In the genomic region with DNA sequence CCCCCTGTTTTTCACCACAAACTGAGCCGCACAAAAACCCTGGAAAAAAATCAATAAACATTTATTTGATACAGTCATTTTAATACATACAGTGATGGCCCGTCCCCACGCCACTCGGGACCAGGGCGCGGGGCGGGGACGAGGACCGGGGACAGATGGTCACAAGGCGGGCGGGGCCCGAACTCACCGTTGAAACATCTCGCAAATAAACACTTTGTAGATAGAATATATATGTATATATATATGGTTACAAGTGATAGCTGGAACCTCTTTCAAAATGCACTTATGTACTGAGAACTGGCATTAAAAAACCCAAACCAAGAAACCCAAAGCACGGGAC, we compare ENCODE assay signal across 8 cellular contexts. TPM values are rescaled to one million over a fixed set of nuclear protein-coding genes. Genes with fewer than 3 reads are reported as not detected.
DNase-seq lines count a peak whose midpoint lies in the region; ATAC-seq and TF ChIP-seq lines count a peak whose summit lies in the region.

No MANE protein-coding gene starts in this region.

- peak overlapping the region; percentile 89 for H3K27ac ChIP-seq in 22Rv1
- peak overlapping the region; percentile 74 for H3K27ac ChIP-seq in skeletal muscle tissue (ENCODE audit: low read depth, low read length)

- H3K27me3 ChIP-seq in skeletal muscle tissue (ENCODE audit: control insufficient read depth in 3 of 3, insufficient read depth in 3 of 3, low read length in 3 of 3), result no peaks in the 10 kb centered on the region

- ATAC-seq in GM19397 (IDR thresholded peaks at IDR 0.05; ENCODE audit: unreplicated experiment), result peak; percentile 16
- ATAC-seq in GM21367 (IDR thresholded peaks at IDR 0.05; ENCODE audit: unreplicated experiment), result no peak

- DNase-seq in RKO (ENCODE audit: low spot score) (peak; percentile 38), fibroblast of the aortic adventitia (ENCODE audit: low read depth) (no peak), SHP77 (lab: John Stamatoyannopoulos, UW) (no peak), retina (no peak)

- peak overlapping the region; percentile 65 to 81 (median 78) for H3K9ac ChIP-seq in skeletal muscle tissue (ENCODE audit: low read depth in 1 of 3, low read length in 3 of 3)

- peaks cover 10 to 26% (median 10%) of the 10 kb centered on the region in 3 donors for H3K36me3 ChIP-seq in skeletal muscle tissue (ENCODE audit: control insufficient read depth in 3 of 3, insufficient read depth in 3 of 3, low read length in 3 of 3)

- peaks cover 38 to 52% (median 47%) of the 10 kb centered on the region in 3 donors for H3K4me1 ChIP-seq in skeletal muscle tissue (ENCODE audit: control insufficient read depth in 3 of 3, insufficient read depth in 3 of 3, low read length in 3 of 3)

- no peaks in the 10 kb centered on the region for H3K9me3 ChIP-seq in skeletal muscle tissue (ENCODE audit: control insufficient read depth in 3 of 3, low read length in 3 of 3)

- H3K4me3 ChIP-seq in fibroblast of the aortic adventitia (ENCODE audit: low read depth, low read length) (peak overlapping the region; percentile 61), skeletal muscle tissue (ENCODE audit: low read length in 3 of 3) (peak overlapping the region; percentile 62 to 72 (median 64))

- TF ChIP-seq CTCF in 22Rv1 (IDR thresholded peaks at IDR 0.05) (no peak), fibroblast of the aortic adventitia (IDR thresholded peaks at IDR 0.05; ENCODE audit: insufficient read depth, low read length) (no peak)

RNA-seq across cellular contexts. Expression of a gene that starts 0.4 kb away (rescaled TPM):
- total RNA-seq in fibroblast of the aortic adventitia (ENCODE audit: low replicate concordance) (4.0 and 16.0 TPM in 2 replicates), skeletal muscle tissue (15.7 TPM)

RNA-seq across cellular contexts. Expression of a gene that starts 13.1 kb away (rescaled TPM):
- 7.9 and 12.3 TPM in 2 replicates for total RNA-seq in fibroblast of the aortic adventitia (ENCODE audit: low replicate concordance)
- 8.9 TPM for total RNA-seq in skeletal muscle tissue

RNA-seq across cellular contexts. Expression of a gene that starts 22.8 kb away (rescaled TPM):
- 0.16 and 2.3 TPM in 2 replicates for total RNA-seq in fibroblast of the aortic adventitia (ENCODE audit: low replicate concordance)
- total RNA-seq in skeletal muscle tissue, result 1.0 TPM

RNA-seq across cellular contexts. Expression of a gene that starts 24.3 kb away (rescaled TPM):
- 55.4 and 120 TPM in 2 replicates for total RNA-seq in fibroblast of the aortic adventitia (ENCODE audit: low replicate concordance)
- total RNA-seq in skeletal muscle tissue, result 55.8 TPM
